In genomic region chr6:37396571-37397185, GRCh38 we compare ENCODE assay signal across 2 cellular contexts.
TF ChIP-seq lines count a peak whose summit lies in the region.

No MANE protein-coding gene starts in this region.

TF ChIP-seq in IMR-90, 13 proteins besides CTCF, POLR2A, EP300 and RAD21:
- TF ChIP-seq BHLHE40 (IDR thresholded peaks at IDR 0.05; ENCODE audit: low read depth, low read length) = no peak
- no peak for TF ChIP-seq RCOR1 (IDR thresholded peaks at IDR 0.05; ENCODE audit: insufficient replicate concordance, low read length)
- TF ChIP-seq, protein P1, sequence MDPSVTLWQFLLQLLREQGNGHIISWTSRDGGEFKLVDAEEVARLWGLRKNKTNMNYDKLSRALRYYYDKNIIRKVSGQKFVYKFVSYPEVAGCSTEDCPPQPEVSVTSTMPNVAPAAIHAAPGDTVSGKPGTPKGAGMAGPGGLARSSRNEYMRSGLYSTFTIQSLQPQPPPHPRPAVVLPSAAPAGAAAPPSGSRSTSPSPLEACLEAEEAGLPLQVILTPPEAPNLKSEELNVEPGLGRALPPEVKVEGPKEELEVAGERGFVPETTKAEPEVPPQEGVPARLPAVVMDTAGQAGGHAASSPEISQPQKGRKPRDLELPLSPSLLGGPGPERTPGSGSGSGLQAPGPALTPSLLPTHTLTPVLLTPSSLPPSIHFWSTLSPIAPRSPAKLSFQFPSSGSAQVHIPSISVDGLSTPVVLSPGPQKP (IDR thresholded peaks at IDR 0.05; ENCODE audit: borderline replicate concordance, low read depth, low read length) = no peak
- TF ChIP-seq SMC3 (IDR thresholded peaks at IDR 0.05; ENCODE audit: low read depth, low read length) = no peak
- no peak for TF ChIP-seq MXI1 (IDR thresholded peaks at IDR 0.05; ENCODE audit: borderline replicate concordance, low read depth, low read length)
- TF ChIP-seq NFE2L2 (IDR thresholded peaks at IDR 0.05; ENCODE audit: low read depth, low read length) = no peak
- no peak for TF ChIP-seq RFX5 (IDR thresholded peaks at IDR 0.05; ENCODE audit: low read depth, low read length)
- TF ChIP-seq, protein P2, sequence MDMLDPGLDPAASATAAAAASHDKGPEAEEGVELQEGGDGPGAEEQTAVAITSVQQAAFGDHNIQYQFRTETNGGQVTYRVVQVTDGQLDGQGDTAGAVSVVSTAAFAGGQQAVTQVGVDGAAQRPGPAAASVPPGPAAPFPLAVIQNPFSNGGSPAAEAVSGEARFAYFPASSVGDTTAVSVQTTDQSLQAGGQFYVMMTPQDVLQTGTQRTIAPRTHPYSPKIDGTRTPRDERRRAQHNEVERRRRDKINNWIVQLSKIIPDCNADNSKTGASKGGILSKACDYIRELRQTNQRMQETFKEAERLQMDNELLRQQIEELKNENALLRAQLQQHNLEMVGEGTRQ (IDR thresholded peaks at IDR 0.05; ENCODE audit: low read depth, low read length) = no peak
- TF ChIP-seq MAFK (IDR thresholded peaks at IDR 0.05; ENCODE audit: low read depth, low read length) = no peak
- no peak for TF ChIP-seq MAZ (IDR thresholded peaks at IDR 0.05; ENCODE audit: borderline replicate concordance, low read depth, low read length)
- no peak for TF ChIP-seq CHD1 (IDR thresholded peaks at IDR 0.05; ENCODE audit: low read depth, low read length)
- TF ChIP-seq FOS (IDR thresholded peaks at IDR 0.05; ENCODE audit: low read depth, low read length) = no peak

TF ChIP-seq in GM12878, 131 proteins besides CTCF, POLR2A, EP300 and RAD21:
- TF ChIP-seq MYC (IDR thresholded peaks at IDR 0.05; ENCODE audit: insufficient read depth, insufficient read length, insufficient replicate concordance, low read length, severe bottlenecking) (no peak), MEF2B (IDR thresholded peaks at IDR 0.05; ENCODE audit: partially characterized antibody, poor library complexity, severe bottlenecking) (peak; percentile 72)
